Comparison of ENCODE assay signal across 11 cellular contexts in the genomic region with DNA sequence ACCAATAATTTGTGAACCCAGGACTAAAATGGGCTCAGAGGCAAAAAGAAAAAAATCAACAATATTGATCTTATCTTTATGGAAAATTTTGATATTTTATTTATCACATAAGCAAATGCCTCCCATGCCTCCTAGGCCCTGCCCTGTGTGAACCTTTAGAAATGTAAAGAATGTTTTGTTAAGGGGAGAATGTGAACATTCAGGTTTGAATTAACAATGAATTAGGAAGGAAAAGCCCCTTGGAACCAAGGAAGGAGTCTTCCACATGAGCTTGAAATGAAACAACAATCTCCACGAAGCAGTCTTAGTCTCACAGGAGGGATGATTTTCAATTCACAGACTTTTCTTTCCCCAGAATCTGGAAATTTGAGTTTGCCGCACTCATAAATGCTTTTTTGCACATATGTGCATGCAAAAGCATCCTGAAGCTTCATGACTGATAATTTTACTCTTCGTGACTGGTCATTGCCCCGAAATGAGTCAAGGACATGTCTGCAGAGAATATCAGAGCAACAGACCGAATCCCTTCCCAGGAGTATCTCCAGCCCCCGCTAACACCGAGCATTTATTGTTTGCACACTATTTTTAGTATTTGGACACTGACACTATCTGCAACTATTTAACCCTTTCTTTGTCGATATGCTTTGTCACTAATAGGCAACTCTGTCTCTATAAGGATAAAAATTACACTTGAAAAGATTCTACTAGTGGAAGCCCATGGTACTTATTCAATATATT.
DNase-seq lines count a peak whose midpoint lies in the region; ATAC-seq and TF ChIP-seq lines count a peak whose summit lies in the region.
"Had no signal": no experiment of that assay in that cellular context is flagged by ENCODE, and none has a peak within 500 bp of the region (broad histone marks: within the 10 kb centered on the region; RNA-seq: fewer than 3 reads in every experiment).

No MANE protein-coding gene starts in this region.

- H4K20me1 ChIP-seq in BLaER1 (no peaks in the 10 kb centered on the region), PC-9 (ENCODE audit: insufficient read depth) (no peaks in the 10 kb centered on the region)

- intact Hi-C loops in PC-9 (cut with micrococcal nuclease; ENCODE audit: unreplicated experiment): no loop called here

- H3K4me1 ChIP-seq in BLaER1 (peaks cover 15% of the 10 kb centered on the region), PC-9 (replicated peaks; ENCODE audit: insufficient read depth) (0 out of 2 replicates have a peak, but pooled peaks cover 13% of the 10 kb centered on the region), muscle layer of colon (ENCODE audit: insufficient read depth, low read length) (peaks cover 23% of the 10 kb centered on the region)

- no peak overlapping the region for H2AFZ ChIP-seq in PC-9

- CTCF ChIA-PET in PC-9 (lab: Charles Lee): no interaction called here

- H3K36me3 ChIP-seq in BLaER1: no peaks in the 10 kb centered on the region
- no peaks in the 10 kb centered on the region for H3K36me3 ChIP-seq in PC-9 (ENCODE audit: low read depth)
- no peaks in the 10 kb centered on the region for H3K36me3 ChIP-seq in muscle layer of colon (ENCODE audit: insufficient read depth, low read length)
- H3K36me3 ChIP-seq: vagina had no signal

- TF ChIP-seq CTCF in PC-9 (conservative IDR thresholded peaks at IDR 0.05): no peak

- H3K27me3 ChIP-seq in BLaER1 (no peaks in the 10 kb centered on the region), PC-9 (ENCODE audit: insufficient read depth, low read depth) (no peaks in the 10 kb centered on the region), muscle layer of colon (ENCODE audit: control insufficient read depth in 1 of 2, insufficient read depth in 2 of 2, low read length in 2 of 2) (no peaks in the 10 kb centered on the region)
- H3K27me3 ChIP-seq: foreskin keratinocyte, vagina had no signal

- H3K4me2 ChIP-seq in BLaER1 (peak overlapping the region; percentile 64), PC-9 (peak overlapping the region; percentile 41)

- no peaks in the 10 kb centered on the region for H3K79me2 ChIP-seq in PC-9 (ENCODE audit: low read depth)

- H3K9ac ChIP-seq in BLaER1 (no peak overlapping the region), muscle layer of colon (ENCODE audit: low read length) (no peak overlapping the region)

- H3K9me3 ChIP-seq in BLaER1 (no peaks in the 10 kb centered on the region), PC-9 (ENCODE audit: insufficient read depth, low read depth) (no peaks in the 10 kb centered on the region), muscle layer of colon (ENCODE audit: low read length) (no peaks in the 10 kb centered on the region)
- H3K9me3 ChIP-seq: vagina had no signal

- no peak for ATAC-seq in GM19397 (IDR thresholded peaks at IDR 0.05; ENCODE audit: unreplicated experiment)

- DNase-seq in PC-9 (peak in 1 of 2 experiments; percentile 88), fibroblast of peridontal ligament (ENCODE audit: extremely low read depth) (peak; percentile 51), NCI-H1105 (lab: John Stamatoyannopoulos, UW) (no peak), SKM-1 (lab: John Stamatoyannopoulos, UW; ENCODE audit: unreplicated experiment) (no peak)
- DNase-seq in stimulated activated CD4-positive, alpha-beta T cell treated with anti-CD3 and anti-CD28 coated beads, Interleukin-2, amount 100 ng/mL, for 48 hours: no peak
- DNase-seq: activated CD4-positive, alpha-beta T cell treated with anti-CD3 and anti-CD28 coated beads, Interleukin-2, amount 10 ng/mL, durations not matched to agents 7 days and 5 days had no signal

- BruUV-seq in PC-9 (replicated peaks; lab: Mats Ljungman, UMichigan): no TSS peak

- POLR2A ChIA-PET in PC-9 (lab: Charles Lee; ENCODE audit: unreplicated experiment): no interaction called here

- no peaks in the 10 kb centered on the region for H3F3A ChIP-seq in PC-9 (ENCODE audit: insufficient read depth, low read depth)

- H3K27ac ChIP-seq in BLaER1 (no peak overlapping the region), PC-9 (peak overlapping the region; percentile 37), muscle layer of colon (ENCODE audit: low read depth, low read length) (peak overlapping the region; percentile 19)
- H3K27ac ChIP-seq: foreskin keratinocyte, vagina had no signal

- no peaks in the 10 kb centered on the region for H3K9me2 ChIP-seq in PC-9 (ENCODE audit: insufficient read depth)

- no peak overlapping the region for H3K4me3 ChIP-seq in BLaER1
- H3K4me3 ChIP-seq in PC-9: no peak overlapping the region
- H3K4me3 ChIP-seq in muscle layer of colon (ENCODE audit: low read depth in 1 of 2, low read length in 2 of 2): peak overlapping the region in 1 of 2 donors; percentile 39
- H3K4me3 ChIP-seq: vagina had no signal
